22 cellular contexts compared by ENCODE assay signal in genomic region chr10:47050618-47051455, GRCh38.
DNase-seq lines count a peak whose midpoint lies in the region; ATAC-seq and TF ChIP-seq lines count a peak whose summit lies in the region.
"Had no signal": no experiment of that assay in that cellular context is flagged by ENCODE, and none has a peak within 500 bp of the region (broad histone marks: within the 10 kb centered on the region; RNA-seq: fewer than 3 reads in every experiment).

No MANE protein-coding gene starts in this region.

- CTCF ChIA-PET in WTC11 (lab: Charles Lee): interaction anchor here (0.7 to 1.4 kb wide), 6 partner anchors 9 to 261 kb away, joined by 3 to 13 read pairs (median 4); no protein-coding TSS in a partner anchor

- no peaks in the 10 kb centered on the region for H3K27me3 ChIP-seq in tibial artery
- H3K27me3 ChIP-seq: pancreas had no signal

- POLR2A ChIA-PET in WTC11 (lab: Charles Lee): no interaction called here

- H3K27ac ChIP-seq in tibial artery: peak overlapping the region; percentile 36 to 70
- H3K27ac ChIP-seq: pancreas had no signal

- H3K4me3 ChIP-seq in tibial artery: no peak overlapping the region
- H3K4me3 ChIP-seq: pancreas had no signal

- H3K4me1 Mint-ChIP-seq in WTC11: no peaks in the 10 kb centered on the region

- H3K4me1 ChIP-seq in tibial artery: peaks cover 0 to 39% (median 30%) of the 10 kb centered on the region in 4 donors
- H3K4me1 ChIP-seq: pancreas had no signal

- no peaks in the 10 kb centered on the region for H3K9me3 ChIP-seq in tibial artery
- H3K9me3 ChIP-seq: pancreas had no signal

- peak; percentile 33 for ATAC-seq in WTC11
- no peak for ATAC-seq in HG03432 (IDR thresholded peaks at IDR 0.05; ENCODE audit: unreplicated experiment)
- ATAC-seq: pancreas had no signal

- H3K27me3 Mint-ChIP-seq in WTC11 (ENCODE audit: low read depth): no peaks in the 10 kb centered on the region; the same call in 1 of the 2 replicates
- H3K27me3 Mint-ChIP-seq: activated CD4-positive, alpha-beta memory T cell treated with anti-CD3 and anti-CD28 coated beads for 36 hours; activated naive CD8-positive, alpha-beta T cell treated with anti-CD3 and anti-CD28 coated beads, Interleukin-2, amount 10 ng/mL, durations not matched to agents 7 days and 5 days; CD4-positive, alpha-beta T cell had no signal

- H3K4me3 Mint-ChIP-seq in WTC11: no peak overlapping the region
- H3K4me3 Mint-ChIP-seq: activated CD4-positive, alpha-beta memory T cell treated with anti-CD3 and anti-CD28 coated beads for 36 hours; activated naive CD8-positive, alpha-beta T cell treated with anti-CD3 and anti-CD28 coated beads, Interleukin-2, amount 10 ng/mL, durations not matched to agents 7 days and 5 days; CD4-positive, alpha-beta T cell; nephron; type B pancreatic cell had no signal

- no peaks in the 10 kb centered on the region for H3K9me3 Mint-ChIP-seq in WTC11
- H3K9me3 Mint-ChIP-seq: activated CD4-positive, alpha-beta memory T cell treated with anti-CD3 and anti-CD28 coated beads for 36 hours; activated naive CD8-positive, alpha-beta T cell treated with anti-CD3 and anti-CD28 coated beads, Interleukin-2, amount 10 ng/mL, durations not matched to agents 7 days and 5 days; CD4-positive, alpha-beta T cell; nephron; type B pancreatic cell had no signal

- no peak overlapping the region for H3K27ac Mint-ChIP-seq in WTC11
- H3K27ac Mint-ChIP-seq: activated CD4-positive, alpha-beta memory T cell treated with anti-CD3 and anti-CD28 coated beads for 36 hours; CD4-positive, alpha-beta T cell; type B pancreatic cell had no signal

- no peaks in the 10 kb centered on the region for H3K36me3 ChIP-seq in tibial artery
- H3K36me3 ChIP-seq: pancreas had no signal

- peak; percentile 43 for DNase-seq in activated CD8-positive, alpha-beta memory T cell treated with anti-CD3 and anti-CD28 coated beads, Interleukin-2, amount 50 U/mL, for 48 hours
- DNase-seq in activated CD8-positive, alpha-beta memory T cell treated with anti-CD3 and anti-CD28 coated beads, Interleukin-2, amount 50 U/mL, for 4 hours: no peak
- DNase-seq in WTC11 (ENCODE audit: low spot score): no peak
- peak; percentile 58 for DNase-seq in islet precursor cell
- peak in 1 of 2 donors; percentile 66 for DNase-seq in tibial artery
- no peak for DNase-seq in NCI-H2227 treated with DMSO at 0.1 percent for 48 hours (lab: John Stamatoyannopoulos, UW)
- no peak for DNase-seq in AG08395 (ENCODE audit: low spot score)
- DNase-seq: activated gamma-delta T cell; activated naive CD8-positive, alpha-beta T cell treated with anti-CD3 and anti-CD28 coated beads, Interleukin-2, amount 10 ng/mL, durations not matched to agents 7 days and 5 days; activated T-cell treated with anti-CD3 and anti-CD28 coated beads for 4 hours; hypothalamus; midbrain; NCI-H1092; NCI-H2029; NCI-H748 treated with DMSO at 0.1 percent for 48 hours; stimulated activated CD4-positive, alpha-beta T cell treated with anti-CD3 and anti-CD28 coated beads, Interleukin-2, amount 100 ng/mL, for 48 hours had no signal

- no peaks in the 10 kb centered on the region for H3K36me3 Mint-ChIP-seq in WTC11
- H3K36me3 Mint-ChIP-seq: activated CD4-positive, alpha-beta memory T cell treated with anti-CD3 and anti-CD28 coated beads for 36 hours; activated naive CD8-positive, alpha-beta T cell treated with anti-CD3 and anti-CD28 coated beads, Interleukin-2, amount 10 ng/mL, durations not matched to agents 7 days and 5 days; type B pancreatic cell had no signal

- intact Hi-C loops in tibial artery (cut with DNase I; ENCODE audit: low total_unique reads): no loop called here

- no peak for TF ChIP-seq CTCF in WTC11 (IDR thresholded peaks at IDR 0.05)
- TF ChIP-seq CTCF in tibial artery (IDR thresholded peaks at IDR 0.05): no peak

TF ChIP-seq in WTC11, 78 proteins besides CTCF, POLR2A, EP300 and RAD21:
- TF ChIP-seq TEAD1 (CRISPR knock-in tag; IDR thresholded peaks at IDR 0.05): no peak
- TF ChIP-seq USF2 (CRISPR knock-in tag; IDR thresholded peaks at IDR 0.05): no peak
- no peak for TF ChIP-seq RORB (CRISPR knock-in tag; IDR thresholded peaks at IDR 0.05)
- TF ChIP-seq KAT7 (CRISPR knock-in tag; IDR thresholded peaks at IDR 0.05; ENCODE audit: borderline replicate concordance): no peak
- TF ChIP-seq, protein P1, sequence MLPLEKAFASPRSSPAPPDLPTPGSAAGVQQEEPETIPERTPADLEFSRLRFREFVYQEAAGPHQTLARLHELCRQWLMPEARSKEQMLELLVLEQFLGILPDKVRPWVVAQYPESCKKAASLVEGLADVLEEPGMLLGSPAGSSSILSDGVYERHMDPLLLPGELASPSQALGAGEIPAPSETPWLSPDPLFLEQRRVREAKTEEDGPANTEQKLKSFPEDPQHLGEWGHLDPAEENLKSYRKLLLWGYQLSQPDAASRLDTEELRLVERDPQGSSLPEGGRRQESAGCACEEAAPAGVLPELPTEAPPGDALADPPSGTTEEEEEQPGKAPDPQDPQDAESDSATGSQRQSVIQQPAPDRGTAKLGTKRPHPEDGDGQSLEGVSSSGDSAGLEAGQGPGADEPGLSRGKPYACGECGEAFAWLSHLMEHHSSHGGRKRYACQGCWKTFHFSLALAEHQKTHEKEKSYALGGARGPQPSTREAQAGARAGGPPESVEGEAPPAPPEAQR (CRISPR knock-in tag; IDR thresholded peaks at IDR 0.05): no peak
- no peak for TF ChIP-seq RELA (CRISPR knock-in tag; IDR thresholded peaks at IDR 0.05; ENCODE audit: borderline replicate concordance)
- no peak for TF ChIP-seq NFATC4 (CRISPR knock-in tag; IDR thresholded peaks at IDR 0.05)
- TF ChIP-seq ATF6 (CRISPR knock-in tag; IDR thresholded peaks at IDR 0.05): no peak
- no peak for TF ChIP-seq HMGXB4 (CRISPR knock-in tag; IDR thresholded peaks at IDR 0.05)
- TF ChIP-seq, protein P2, sequence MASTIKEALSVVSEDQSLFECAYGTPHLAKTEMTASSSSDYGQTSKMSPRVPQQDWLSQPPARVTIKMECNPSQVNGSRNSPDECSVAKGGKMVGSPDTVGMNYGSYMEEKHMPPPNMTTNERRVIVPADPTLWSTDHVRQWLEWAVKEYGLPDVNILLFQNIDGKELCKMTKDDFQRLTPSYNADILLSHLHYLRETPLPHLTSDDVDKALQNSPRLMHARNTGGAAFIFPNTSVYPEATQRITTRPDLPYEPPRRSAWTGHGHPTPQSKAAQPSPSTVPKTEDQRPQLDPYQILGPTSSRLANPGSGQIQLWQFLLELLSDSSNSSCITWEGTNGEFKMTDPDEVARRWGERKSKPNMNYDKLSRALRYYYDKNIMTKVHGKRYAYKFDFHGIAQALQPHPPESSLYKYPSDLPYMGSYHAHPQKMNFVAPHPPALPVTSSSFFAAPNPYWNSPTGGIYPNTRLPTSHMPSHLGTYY (CRISPR knock-in tag; IDR thresholded peaks at IDR 0.05): no peak
- no peak for TF ChIP-seq ZNF423 (CRISPR knock-in tag; IDR thresholded peaks at IDR 0.05)
- TF ChIP-seq FOXP1 (CRISPR knock-in tag; IDR thresholded peaks at IDR 0.05; ENCODE audit: borderline replicate concordance): no peak
- TF ChIP-seq ZBTB21 (CRISPR knock-in tag; IDR thresholded peaks at IDR 0.05; ENCODE audit: borderline replicate concordance): no peak
- TF ChIP-seq SMAD4 (CRISPR knock-in tag; IDR thresholded peaks at IDR 0.05): no peak
- no peak for TF ChIP-seq PREB (CRISPR knock-in tag; IDR thresholded peaks at IDR 0.05; ENCODE audit: borderline replicate concordance)

Comparison
In these comparisons a context has a peak if more than half of its experiments do, and no peak if none do; other contexts are left out.
1. DNase-seq: peak in activated CD8-positive, alpha-beta memory T cell treated with anti-CD3 and anti-CD28 coated beads, Interleukin-2, amount 50 U/mL, for 48 hours (single experiment) and islet precursor cell (single experiment); none in activated CD8-positive, alpha-beta memory T cell treated with anti-CD3 and anti-CD28 coated beads, Interleukin-2, amount 50 U/mL, for 4 hours (single experiment), WTC11 (single experiment), NCI-H2227 treated with DMSO at 0.1 percent for 48 hours (single experiment) and AG08395 (single experiment).